ENCODE assay signal across 19 cellular contexts in the genomic region with DNA sequence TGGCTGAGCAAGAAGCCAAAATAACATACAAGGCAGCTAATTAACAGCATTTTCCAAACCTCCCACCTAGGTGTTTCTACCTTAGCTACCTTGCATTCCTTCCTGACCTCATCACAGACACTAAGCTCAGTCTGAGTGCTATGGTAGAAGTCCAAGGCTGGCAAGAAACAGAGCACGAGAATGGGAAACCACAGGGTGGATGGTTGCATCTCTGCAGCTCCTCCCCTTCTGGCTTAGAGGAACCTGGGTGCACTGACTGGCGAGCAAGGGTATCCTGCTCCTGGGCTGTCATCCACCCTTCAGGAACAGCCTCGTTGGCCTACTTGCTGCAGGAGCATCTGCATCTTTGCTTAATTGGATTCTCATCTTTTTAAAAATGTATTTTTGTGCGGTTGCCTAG.
"Had no signal": no experiment of that assay in that cellular context is flagged by ENCODE, and none has a peak within 500 bp of the region (broad histone marks: within the 10 kb centered on the region; RNA-seq: fewer than 3 reads in every experiment).

No MANE protein-coding gene starts in this region.

- H3K4me3 ChIP-seq: colonic mucosa, esophagus squamous epithelium, right atrium auricular region, skin epidermis, transverse colon, vagina had no signal

- H3K27ac Mint-ChIP-seq: activated B cell treated with CpG ODN at 0.5 μM for 24 hours; activated CD4-positive, alpha-beta T cell treated with anti-CD3 and anti-CD28 coated beads, Interleukin-2, amount 10 ng/mL, durations not matched to agents 24 days and 14 days; activated CD8-positive, alpha-beta T cell treated with anti-CD3 and anti-CD28 coated beads, Interleukin-2, amount 10 ng/mL, durations not matched to agents 7 days and 5 days; activated naive CD4-positive, alpha-beta T cell treated with anti-CD3 and anti-CD28 coated beads, Interleukin-2, amount 50 U/mL, for 72 hours; natural killer cell treated with Interleukin-12 subunit alpha and Interleukin-12 subunit beta and Interleukin-15 and Interleukin-18, amount 100 ng/mL, for 72 hours had no signal

- H3K36me3 Mint-ChIP-seq: activated naive CD4-positive, alpha-beta T cell treated with anti-CD3 and anti-CD28 coated beads, Interleukin-2, amount 50 U/mL, for 72 hours; natural killer cell treated with Interleukin-12 subunit alpha and Interleukin-12 subunit beta and Interleukin-15 and Interleukin-18, amount 100 ng/mL, for 72 hours had no signal

- H3K27me3 Mint-ChIP-seq: activated B cell treated with CpG ODN at 0.5 μM for 24 hours; activated CD4-positive, alpha-beta T cell treated with anti-CD3 and anti-CD28 coated beads, Interleukin-2, amount 10 ng/mL, durations not matched to agents 24 days and 14 days had no signal

- ATAC-seq: activated CD8-positive, alpha-beta T cell treated with anti-CD3 and anti-CD28 coated beads, Interleukin-2, amount 10 ng/mL, durations not matched to agents 7 days and 5 days; natural killer cell treated with Interleukin-12 subunit alpha and Interleukin-12 subunit beta and Interleukin-15 and Interleukin-18, amount 100 ng/mL, for 72 hours had no signal

- H3K4me1 Mint-ChIP-seq: activated CD4-positive, alpha-beta T cell treated with anti-CD3 and anti-CD28 coated beads, Interleukin-2, amount 10 ng/mL, durations not matched to agents 24 days and 14 days had no signal

- H3K9me3 Mint-ChIP-seq: activated CD4-positive, alpha-beta T cell treated with anti-CD3 and anti-CD28 coated beads, Interleukin-2, amount 10 ng/mL, durations not matched to agents 24 days and 14 days; natural killer cell treated with Interleukin-12 subunit alpha and Interleukin-12 subunit beta and Interleukin-15 and Interleukin-18, amount 100 ng/mL, for 72 hours had no signal

- H3K4me1 ChIP-seq: colonic mucosa, esophagus squamous epithelium, transverse colon, vagina had no signal

- DNase-seq: activated B cell treated with CpG ODN at 0.5 μM for 24 hours; activated CD4-positive, alpha-beta T cell treated with anti-CD3 and anti-CD28 coated beads, Interleukin-2, amount 10 ng/mL, durations not matched to agents 24 days and 14 days; activated CD8-positive, alpha-beta memory T cell treated with anti-CD3 and anti-CD28 coated beads, Interleukin-2, amount 50 U/mL, for 4 hours; activated CD8-positive, alpha-beta T cell treated with anti-CD3 and anti-CD28 coated beads, Interleukin-2, amount 10 ng/mL, durations not matched to agents 7 days and 5 days; activated effector memory CD4-positive, alpha-beta T cell treated with anti-CD3 and anti-CD28 coated beads, Interleukin-2, amount 50 U/mL, for 16 hours; activated T-cell treated with anti-CD3 and anti-CD28 coated beads, Interleukin-2, amount 50 U/mL, for 48 hours; effector CD4-positive, alpha-beta T cell; esophagus squamous epithelium; left ventricle myocardium superior; stimulated activated CD4-positive, alpha-beta T cell treated with anti-CD3 and anti-CD28 coated beads, Interleukin-4, amount 100 ng/mL, for 4 hours; stimulated activated CD8-positive, alpha-beta memory T cell treated with anti-CD3 and anti-CD28 coated beads, Interleukin-4, amount 100 ng/mL, for 48 hours; stimulated activated naive CD4-positive, alpha-beta T cell treated with Interleukin-2 at 50 U/mL for 16 hours had no signal

- H3K27ac ChIP-seq: colonic mucosa, esophagus squamous epithelium, right atrium auricular region, skin epidermis, transverse colon, vagina had no signal

- H3K36me3 ChIP-seq: colonic mucosa, esophagus squamous epithelium, right atrium auricular region, transverse colon, vagina had no signal

- H3K9me3 ChIP-seq: colonic mucosa, esophagus squamous epithelium, right atrium auricular region, transverse colon, vagina had no signal

- H3K27me3 ChIP-seq: colonic mucosa, esophagus squamous epithelium, right atrium auricular region, vagina had no signal

- H3K4me3 Mint-ChIP-seq: activated B cell treated with CpG ODN at 0.5 μM for 24 hours; activated CD4-positive, alpha-beta T cell treated with anti-CD3 and anti-CD28 coated beads, Interleukin-2, amount 10 ng/mL, durations not matched to agents 24 days and 14 days; activated CD8-positive, alpha-beta T cell treated with anti-CD3 and anti-CD28 coated beads, Interleukin-2, amount 10 ng/mL, durations not matched to agents 7 days and 5 days; natural killer cell treated with Interleukin-12 subunit alpha and Interleukin-12 subunit beta and Interleukin-15 and Interleukin-18, amount 100 ng/mL, for 72 hours had no signal
